10 cellular contexts compared by ENCODE assay signal in the genomic region with DNA sequence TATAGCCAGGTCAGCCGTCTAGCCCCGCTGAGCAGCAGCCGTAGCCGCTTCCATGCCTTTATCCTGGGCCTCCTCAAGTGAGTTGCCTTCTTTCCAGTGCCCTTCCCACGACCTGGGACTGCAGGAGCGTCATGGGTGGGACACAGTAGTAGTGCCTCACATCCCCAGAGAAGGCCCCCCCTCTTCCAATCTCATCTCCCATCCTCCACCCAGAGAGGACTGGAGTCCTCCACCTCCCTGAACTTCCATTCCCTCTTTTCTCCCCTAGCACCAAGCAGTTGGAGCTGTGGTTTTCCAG. TPM values are rescaled to one million over a fixed set of nuclear protein-coding genes. Genes with fewer than 3 reads are reported as not detected.
A peak's percentile ranks its signal among the peaks of the same experiment; 100 is the strongest.
DNase-seq lines count a peak whose midpoint lies in the region; ATAC-seq, FAIRE-seq and TF ChIP-seq lines count a peak whose summit lies in the region.
"Had no signal": no experiment of that assay in that cellular context is flagged by ENCODE, and none has a peak within 500 bp of the region (broad histone marks: within the 10 kb centered on the region; RNA-seq: fewer than 3 reads in every experiment).

No MANE protein-coding gene starts in this region.

- DNase-seq in HFFc6 (no peak), bronchial epithelial cell (ENCODE audit: low read depth) (no peak), putamen (ENCODE audit: low spot score) (no peak)

- H3K27me3 ChIP-seq in bronchial epithelial cell (ENCODE audit: control insufficient read depth, insufficient read depth, low read length), result no peaks in the 10 kb centered on the region
- H3K27me3 ChIP-seq in muscle layer of colon (ENCODE audit: control insufficient read depth in 1 of 2, insufficient read depth in 2 of 2, low read length in 2 of 2), result no peaks in the 10 kb centered on the region

- no peak for TF ChIP-seq CTCF in 22Rv1 (IDR thresholded peaks at IDR 0.05)
- no peak for TF ChIP-seq CTCF in HFFc6 (IDR thresholded peaks at IDR 0.05)
- TF ChIP-seq CTCF in bronchial epithelial cell (IDR thresholded peaks at IDR 0.05; ENCODE audit: insufficient read depth, low read length, severe bottlenecking), result no peak

- H3K9ac ChIP-seq in muscle layer of colon (ENCODE audit: low read length), result peak overlapping the region; percentile 71

- no peak for ATAC-seq in GM21576 (IDR thresholded peaks at IDR 0.05; ENCODE audit: unreplicated experiment)
- ATAC-seq in GM21737 (IDR thresholded peaks at IDR 0.05; ENCODE audit: unreplicated experiment), result no peak
- no peak for ATAC-seq in HG03460 (IDR thresholded peaks at IDR 0.05; ENCODE audit: unreplicated experiment)

- H3K27ac ChIP-seq in 22Rv1 (peak overlapping the region; percentile 99), muscle layer of colon (ENCODE audit: low read depth, low read length) (peak overlapping the region; percentile 14)

- H3K27me3 Mint-ChIP-seq in HFFc6 (ENCODE audit: insufficient read depth), result peaks cover 17% of the 10 kb centered on the region

- H3K4me3 ChIP-seq in bronchial epithelial cell (ENCODE audit: low read depth, low read length) (peak overlapping the region; percentile 91), muscle layer of colon (ENCODE audit: low read depth in 1 of 2, low read length in 2 of 2) (peak overlapping the region in 1 of 2 donors; percentile 57)

- FAIRE-seq in bronchial epithelial cell (lab: Jason Lieb, UNC), result no peak
- FAIRE-seq: endometrium had no signal

- H3K4me1 ChIP-seq in muscle layer of colon (ENCODE audit: insufficient read depth, low read length), result peaks cover 22% of the 10 kb centered on the region

- H3K9me3 Mint-ChIP-seq in HFFc6, result no peaks in the 10 kb centered on the region

- H3K4me3 Mint-ChIP-seq in HFFc6, result peak overlapping the region; percentile 96

- peak overlapping the region; percentile 52 for H3K27ac Mint-ChIP-seq in HFFc6

- no peaks in the 10 kb centered on the region for H3K9me3 ChIP-seq in muscle layer of colon (ENCODE audit: low read length)

- peaks cover 32% of the 10 kb centered on the region for H3K4me1 Mint-ChIP-seq in HFFc6 (ENCODE audit: low read depth)

- H3K36me3 ChIP-seq in bronchial epithelial cell (ENCODE audit: control insufficient read depth, insufficient read depth, low read length) (peaks cover 8% of the 10 kb centered on the region), muscle layer of colon (ENCODE audit: insufficient read depth, low read length) (peaks cover 30% of the 10 kb centered on the region)

- peaks cover 6% of the 10 kb centered on the region for H3K36me3 Mint-ChIP-seq in HFFc6 (ENCODE audit: low read depth)

RNA-seq across cellular contexts. Expression of a gene that starts 4.9 kb away (rescaled TPM):
- total RNA-seq in HFFc6 (2021; fragmentation: NEBNext Ultra II Directional; extraction: Animal tissue kit (Norgen Biotek cat#: 25700)), result 10 to 100 TPM; 26.6 to 36.0 (median 32.9) TPM
- 13.2 and 20.6 TPM in 2 replicates for total RNA-seq in bronchial epithelial cell

RNA-seq across cellular contexts. Expression of a gene that starts 16.9 kb away (rescaled TPM):
- 100 to 1,000 TPM; 117 to 147 (median 127) TPM for total RNA-seq in HFFc6 (2021; fragmentation: NEBNext Ultra II Directional; extraction: Animal tissue kit (Norgen Biotek cat#: 25700))
- total RNA-seq in bronchial epithelial cell, result 103 and 167 TPM in 2 replicates

RNA-seq across cellular contexts. Expression of a gene that starts 24.3 kb away (rescaled TPM):
- not detected for total RNA-seq in HFFc6 (2021; fragmentation: NEBNext Ultra II Directional; extraction: Animal tissue kit (Norgen Biotek cat#: 25700))
- not detected in 2 replicates for total RNA-seq in bronchial epithelial cell
- total RNA-seq: RPMI7951 had no signal

RNA-seq across cellular contexts. Expression of a gene that starts 48.3 kb away (rescaled TPM):
- 1 to 10 TPM; 1.3 to 1.6 (median 1.5) TPM for total RNA-seq in HFFc6 (2021; fragmentation: NEBNext Ultra II Directional; extraction: Animal tissue kit (Norgen Biotek cat#: 25700))
- total RNA-seq in bronchial epithelial cell, result 0.90 and 1.1 TPM in 2 replicates

RNA-seq across cellular contexts. Expression of a gene that starts 52.2 kb away (rescaled TPM):
- 10 to 100 TPM; 24.8 to 32.8 (median 30.0) TPM for total RNA-seq in HFFc6 (2021; fragmentation: NEBNext Ultra II Directional; extraction: Animal tissue kit (Norgen Biotek cat#: 25700))
- 19.7 and 23.4 TPM in 2 replicates for total RNA-seq in bronchial epithelial cell
